ENCODE assay signal across 10 cellular contexts in genomic region chr7:43059067-43059600, GRCh38. TPM values are rescaled to one million over a fixed set of nuclear protein-coding genes. Genes with fewer than 3 reads are reported as not detected.
"Had no signal": no experiment of that assay in that cellular context is flagged by ENCODE, and none has a peak within 500 bp of the region (broad histone marks: within the 10 kb centered on the region; RNA-seq: fewer than 3 reads in every experiment).

No MANE protein-coding gene starts in this region.

RNA-seq across cellular contexts. Expression of gene HECW1, which starts 53.3 kb away (rescaled TPM):
- total RNA-seq: activated B cell treated with CpG ODN at 0.5 μM for 24 hours; activated CD8-positive, alpha-beta T cell treated with anti-CD3 and anti-CD28 coated beads for 36 hours; activated naive CD4-positive, alpha-beta T cell treated with anti-CD3 and anti-CD28 coated beads, Interleukin-2, amount 50 U/mL, for 72 hours; activated T-helper 2 cell treated with anti-CD3 and anti-CD28 coated beads, Interferon-gamma antibody, Interleukin-2, Interleukin-4, amounts not matched to agents 10 μg/mL and 5 μg/mL and 100 μg/mL, durations not matched to agents 14 hours and 24 hours and 36 hours; dermis microvascular lymphatic vessel endothelial cell; epithelial cell of proximal tubule; natural killer cell; pulmonary artery endothelial cell; T-cell; T-helper 2 cell treated with Interferon-gamma antibody and Interleukin-4, amounts not matched to agents 100 ng/mL and 5 ng/mL, for 36 hours had no signal
